28 cellular contexts compared by ENCODE assay signal in the genomic region with DNA sequence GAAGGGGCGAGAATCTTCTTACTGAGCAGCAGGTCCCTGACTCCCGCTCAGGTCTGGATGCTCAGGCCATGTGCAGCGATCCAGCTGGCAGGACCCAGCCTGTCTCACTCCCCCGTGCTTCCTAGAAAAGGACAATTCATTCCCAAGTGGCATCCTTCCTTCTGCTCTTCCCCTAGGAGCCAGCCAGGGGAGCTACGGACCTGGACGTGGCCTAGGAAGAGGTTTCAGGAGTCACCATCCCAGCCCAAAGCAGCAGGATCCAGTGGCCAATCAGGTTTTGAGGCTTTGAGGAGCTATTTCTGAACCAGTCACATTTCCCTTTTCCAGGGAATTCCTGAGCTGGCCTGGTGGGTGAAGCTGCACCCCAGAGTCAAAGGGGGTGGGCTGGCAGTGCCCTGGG. TPM values are rescaled to one million over a fixed set of nuclear protein-coding genes. Genes with fewer than 3 reads are reported as not detected.
"Had no signal": no experiment of that assay in that cellular context is flagged by ENCODE, and none has a peak within 500 bp of the region (broad histone marks: within the 10 kb centered on the region; RNA-seq: fewer than 3 reads in every experiment).

No MANE protein-coding gene starts in this region.

- H3K4me3 Mint-ChIP-seq: activated naive CD4-positive, alpha-beta T cell treated with anti-CD3 and anti-CD28 coated beads, Interleukin-2, amount 10 ng/mL, durations not matched to agents 7 days and 5 days; activated naive CD8-positive, alpha-beta T cell treated with anti-CD3 and anti-CD28 coated beads, Interleukin-2, amount 50 U/mL, for 24 hours; brain; central memory CD8-positive, alpha-beta T cell; naive thymus-derived CD4-positive, alpha-beta T cell had no signal

- H3K27ac Mint-ChIP-seq: activated naive CD4-positive, alpha-beta T cell treated with anti-CD3 and anti-CD28 coated beads, Interleukin-2, amount 10 ng/mL, durations not matched to agents 7 days and 5 days; activated naive CD8-positive, alpha-beta T cell treated with anti-CD3 and anti-CD28 coated beads, Interleukin-2, amount 50 U/mL, for 24 hours had no signal

- H3K4me1 ChIP-seq: colonic mucosa, foreskin keratinocyte, left ventricle myocardium inferior, sigmoid colon, transverse colon, vagina had no signal

- H3K27me3 Mint-ChIP-seq: activated naive CD8-positive, alpha-beta T cell treated with anti-CD3 and anti-CD28 coated beads, Interleukin-2, amount 50 U/mL, for 24 hours; central memory CD8-positive, alpha-beta T cell had no signal

- FAIRE-seq: keratinocyte had no signal

- DNase-seq: activated CD4-positive, alpha-beta T cell treated with anti-CD3 and anti-CD28 coated beads, Interleukin-2, amount 50 U/mL, for 1 hour; activated CD8-positive, alpha-beta memory T cell treated with anti-CD3 and anti-CD28 coated beads, Interleukin-2, amount 50 U/mL, for 4 hours; activated effector memory CD4-positive, alpha-beta T cell treated with Interleukin-2 at 50 U/mL for 16 hours; activated naive CD4-positive, alpha-beta T cell treated with anti-CD3 and anti-CD28 coated beads, Interleukin-2, amount 10 ng/mL, durations not matched to agents 7 days and 5 days; activated naive CD8-positive, alpha-beta T cell treated with anti-CD3 and anti-CD28 coated beads, Interleukin-2, amount 50 U/mL, for 24 hours; activated T-cell treated with anti-CD3 and anti-CD28 coated beads, Interleukin-2, amount 50 U/mL, for 48 hours; anterior cingulate cortex; colonic mucosa; foreskin keratinocyte; glutamatergic neuron; hippocampal formation; left ventricle myocardium inferior; mesenchymal stem cell; naive thymus-derived CD4-positive, alpha-beta T cell; sigmoid colon; stimulated activated CD4-positive, alpha-beta T cell treated with anti-CD3 and anti-CD28 coated beads, Interleukin-4, amount 100 ng/mL, for 4 hours; stimulated activated naive CD8-positive, alpha-beta T cell treated with anti-CD3 and anti-CD28 coated beads, Interleukin-15, Interleukin-2, amounts not matched to agents 100 U/mL and 50 U/mL, for 24 hours; T-helper 1 cell; T-helper 9 cell; transverse colon had no signal

- H3K27me3 ChIP-seq: colonic mucosa, sigmoid colon, transverse colon, vagina had no signal

- H3K4me3 ChIP-seq: colonic mucosa, left ventricle myocardium inferior, sigmoid colon, transverse colon, vagina had no signal

- H3K36me3 ChIP-seq: colonic mucosa, left ventricle myocardium inferior, sigmoid colon, transverse colon, vagina had no signal

- H3K9me3 Mint-ChIP-seq: activated naive CD4-positive, alpha-beta T cell treated with anti-CD3 and anti-CD28 coated beads, Interleukin-2, amount 10 ng/mL, durations not matched to agents 7 days and 5 days; activated naive CD8-positive, alpha-beta T cell treated with anti-CD3 and anti-CD28 coated beads, Interleukin-2, amount 50 U/mL, for 24 hours; central memory CD8-positive, alpha-beta T cell; naive thymus-derived CD4-positive, alpha-beta T cell had no signal

- H3K36me3 Mint-ChIP-seq: activated naive CD4-positive, alpha-beta T cell treated with anti-CD3 and anti-CD28 coated beads, Interleukin-2, amount 10 ng/mL, durations not matched to agents 7 days and 5 days; brain; naive thymus-derived CD4-positive, alpha-beta T cell had no signal

- H3K27ac ChIP-seq: colonic mucosa, foreskin keratinocyte, left ventricle myocardium inferior, sigmoid colon, transverse colon, vagina had no signal

- H3K9me3 ChIP-seq: colonic mucosa, left ventricle myocardium inferior, sigmoid colon, transverse colon, vagina had no signal

- ATAC-seq: activated CD4-positive, CD25-positive, alpha-beta regulatory T cell treated with anti-CD3 and anti-CD28 coated beads, Interleukin-2, amount 50 U/mL, for 24 hours; activated naive CD8-positive, alpha-beta T cell treated with anti-CD3 and anti-CD28 coated beads, Interleukin-2, amount 50 U/mL, for 24 hours; foreskin keratinocyte; naive thymus-derived CD4-positive, alpha-beta T cell; stimulated activated naive CD8-positive, alpha-beta T cell treated with anti-CD3 and anti-CD28 coated beads, Interleukin-15, Interleukin-2, amounts not matched to agents 100 U/mL and 50 U/mL, for 24 hours had no signal

RNA-seq across cellular contexts. Expression of gene CD79B, which starts 7.8 kb away (rescaled TPM):
- total RNA-seq: epithelial cell of proximal tubule, foreskin keratinocyte had no signal
- polyA plus RNA-seq: foreskin keratinocyte had no signal

RNA-seq across cellular contexts. Expression of gene GH1, which starts 21.2 kb away (rescaled TPM):
- total RNA-seq: colonic mucosa, epithelial cell of proximal tubule, fibroblast of lung, foreskin keratinocyte, left ventricle myocardium inferior, mucosa of gallbladder, sigmoid colon, transverse colon, vagina had no signal
- polyA plus RNA-seq: fibroblast of lung; foreskin keratinocyte; keratinocyte; naive thymus-derived CD4-positive, alpha-beta T cell had no signal

RNA-seq across cellular contexts. Expression of gene CSHL1, which starts 28.8 kb away (rescaled TPM):
- total RNA-seq: colonic mucosa; epithelial cell of proximal tubule; fibroblast of lung; foreskin keratinocyte; left ventricle myocardium inferior; mucosa of gallbladder; naive thymus-derived CD4-positive, alpha-beta T cell; sigmoid colon; transverse colon; vagina had no signal
- polyA plus RNA-seq: fibroblast of lung; foreskin keratinocyte; keratinocyte; naive thymus-derived CD4-positive, alpha-beta T cell; sigmoid colon had no signal

RNA-seq across cellular contexts. Expression of gene SCN4A, which starts 32.8 kb away (rescaled TPM):
- total RNA-seq: epithelial cell of proximal tubule, foreskin keratinocyte had no signal
- polyA plus RNA-seq: fibroblast of lung; foreskin keratinocyte; keratinocyte; naive thymus-derived CD4-positive, alpha-beta T cell had no signal

RNA-seq across cellular contexts. Expression of gene CSH1, which starts 43.5 kb away (rescaled TPM):
- total RNA-seq: colonic mucosa, epithelial cell of proximal tubule, fibroblast of lung, foreskin keratinocyte, left ventricle myocardium inferior, mucosa of gallbladder, sigmoid colon, transverse colon, vagina had no signal
- polyA plus RNA-seq: fibroblast of lung; foreskin keratinocyte; keratinocyte; naive thymus-derived CD4-positive, alpha-beta T cell; sigmoid colon had no signal
